11 cellular contexts compared by ENCODE assay signal in genomic region chr3:112092439-112093179, GRCh38. TPM values are rescaled to one million over a fixed set of nuclear protein-coding genes. Genes with fewer than 3 reads are reported as not detected.
DNase-seq lines count a peak whose midpoint lies in the region; ATAC-seq and TF ChIP-seq lines count a peak whose summit lies in the region.
"Had no signal": no experiment of that assay in that cellular context is flagged by ENCODE, and none has a peak within 500 bp of the region (broad histone marks: within the 10 kb centered on the region; RNA-seq: fewer than 3 reads in every experiment).

No MANE protein-coding gene starts in this region.

- H3K27me3 ChIP-seq in neural progenitor cell = peaks cover 7% of the 10 kb centered on the region

- peaks cover 12% of the 10 kb centered on the region for H3F3A ChIP-seq in neural progenitor cell (ENCODE audit: low read depth)

- peaks cover 5% of the 10 kb centered on the region for H3K27me3 Mint-ChIP-seq in neural progenitor cell (ENCODE audit: insufficient read depth, low read depth)

- peak overlapping the region; percentile 65 for H2AFZ ChIP-seq in neural progenitor cell (replicated peaks)

- H3K27ac Mint-ChIP-seq in neural progenitor cell = peak overlapping the region; percentile 67

- no peak overlapping the region for H3K9ac ChIP-seq in neural progenitor cell

- H3K9me3 ChIP-seq in neural progenitor cell (ENCODE audit: low read depth) = no peaks in the 10 kb centered on the region

- TF ChIP-seq CTCF in cardiac fibroblast (IDR thresholded peaks at IDR 0.05; ENCODE audit: low read depth, low read length) (no peak), neural progenitor cell (IDR thresholded peaks at IDR 0.05) (no peak)

- no peak overlapping the region for H3K4me3 ChIP-seq in cardiac fibroblast (replicated peaks in 1 of 2; ENCODE audit: low read depth in 2 of 2, low read length in 2 of 2)
- H3K4me3 ChIP-seq in neural progenitor cell = no peak overlapping the region

- peaks cover 25% of the 10 kb centered on the region for H3K4me1 Mint-ChIP-seq in neural progenitor cell

- peaks cover 26% of the 10 kb centered on the region for H3K4me1 ChIP-seq in neural progenitor cell

- no peak overlapping the region for H3K4me3 Mint-ChIP-seq in neural progenitor cell

- ATAC-seq in GM18499 (IDR thresholded peaks at IDR 0.05; ENCODE audit: insufficient read depth, unreplicated experiment) (peak; percentile 42), HG03342 (IDR thresholded peaks at IDR 0.05; ENCODE audit: unreplicated experiment) (peak; percentile 60), GM18867 (IDR thresholded peaks at IDR 0.05; ENCODE audit: unreplicated experiment) (no peak), HG03139 (IDR thresholded peaks at IDR 0.05; ENCODE audit: unreplicated experiment) (no peak)
- ATAC-seq: HCT116 had no signal

- no peaks in the 10 kb centered on the region for H3K79me2 ChIP-seq in neural progenitor cell (ENCODE audit: low read depth)

- peaks cover 2% of the 10 kb centered on the region for H3K9me3 Mint-ChIP-seq in neural progenitor cell

- peaks cover 3% of the 10 kb centered on the region for H3K36me3 Mint-ChIP-seq in neural progenitor cell

- peak; percentile 18 to 80 for DNase-seq in cardiac fibroblast (ENCODE audit: low read depth in 2 of 2)
- peak; percentile 37 for DNase-seq in neural progenitor cell (ENCODE audit: low spot score)
- DNase-seq in stimulated activated CD4-positive, alpha-beta T cell treated with anti-CD3 and anti-CD28 coated beads, Interleukin-1b, Interleukin-23, amount 100 ng/mL, for 48 hours = no peak
- DNase-seq in medulla oblongata (ENCODE audit: extremely low spot score) = no peak
- DNase-seq: stimulated activated CD4-positive, alpha-beta T cell treated with anti-CD3 and anti-CD28 coated beads, Interleukin-4, amount 100 ng/mL, for 4 hours had no signal

- H3K4me2 ChIP-seq in neural progenitor cell = peak overlapping the region; percentile 25

- no peaks in the 10 kb centered on the region for H3K36me3 ChIP-seq in neural progenitor cell

- no peak overlapping the region for H3K27ac ChIP-seq in neural progenitor cell

- H4K20me1 ChIP-seq in neural progenitor cell (ENCODE audit: low read depth) = no peaks in the 10 kb centered on the region

RNA-seq across cellular contexts. Expression of gene C3orf52, which starts 6.4 kb away (rescaled TPM):
- total RNA-seq in neural progenitor cell (ENCODE audit: low replicate concordance) = 2.4 and 4.9 TPM in 2 replicates

RNA-seq across cellular contexts. Expression of gene GCSAM, which starts 40.4 kb away (rescaled TPM):
- total RNA-seq in neural progenitor cell (ENCODE audit: low replicate concordance) = not detected in 2 replicates
- total RNA-seq: endothelial cell of umbilical vein had no signal

RNA-seq across cellular contexts. Expression of gene TMPRSS7, which starts 58.1 kb away (rescaled TPM):
- not detected in 2 replicates for total RNA-seq in neural progenitor cell (ENCODE audit: low replicate concordance)
- total RNA-seq: endothelial cell of umbilical vein had no signal

Comparison
In these comparisons a context has a peak if more than half of its experiments do, and no peak if none do; other contexts are left out.
1. ATAC-seq: peak in GM18499 (single experiment) and HG03342 (single experiment); none in GM18867 (single experiment) and HG03139 (single experiment).
2. DNase-seq: peak in cardiac fibroblast (2 of 2) and neural progenitor cell (single experiment); none in stimulated activated CD4-positive, alpha-beta T cell treated with anti-CD3 and anti-CD28 coated beads, Interleukin-1b, Interleukin-23, amount 100 ng/mL, for 48 hours (single experiment) and medulla oblongata (single experiment).